Comparison of ENCODE assay signal across 1 cellular context in genomic region chr6:168035661-168036616, GRCh38.
TF ChIP-seq lines count a peak whose summit lies in the region.

No MANE protein-coding gene starts in this region.

TF ChIP-seq in K562, 482 proteins besides CTCF, POLR2A, EP300 and RAD21 (continued from another document and continues in another):
- TF ChIP-seq, protein P1, sequence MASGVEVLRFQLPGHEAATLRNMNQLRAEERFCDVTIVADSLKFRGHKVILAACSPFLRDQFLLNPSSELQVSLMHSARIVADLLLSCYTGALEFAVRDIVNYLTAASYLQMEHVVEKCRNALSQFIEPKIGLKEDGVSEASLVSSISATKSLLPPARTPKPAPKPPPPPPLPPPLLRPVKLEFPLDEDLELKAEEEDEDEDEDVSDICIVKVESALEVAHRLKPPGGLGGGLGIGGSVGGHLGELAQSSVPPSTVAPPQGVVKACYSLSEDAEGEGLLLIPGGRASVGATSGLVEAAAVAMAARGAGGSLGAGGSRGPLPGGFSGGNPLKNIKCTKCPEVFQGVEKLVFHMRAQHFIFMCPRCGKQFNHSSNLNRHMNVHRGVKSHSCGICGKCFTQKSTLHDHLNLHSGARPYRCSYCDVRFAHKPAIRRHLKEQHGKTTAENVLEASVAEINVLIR (CRISPR knock-in tag; IDR thresholded peaks at IDR 0.05) = peak; percentile 57; the same call in 1 of the 2 replicates
- TF ChIP-seq TAL1 (IDR thresholded peaks at IDR 0.05) = peak; percentile 81
- TF ChIP-seq ZEB2 (IDR thresholded peaks at IDR 0.05) = peak; percentile 82
- peak; percentile 87 for TF ChIP-seq TEAD4 (IDR thresholded peaks at IDR 0.05; ENCODE audit: low read length)
- no peak for TF ChIP-seq TEAD4 (CRISPR knock-in tag; IDR thresholded peaks at IDR 0.05; ENCODE audit: borderline replicate concordance)
- TF ChIP-seq MNT (conservative IDR thresholded peaks at IDR 0.05) = peak in 1 of 2 experiments; percentile 68; a peak in 3 of 4 replicates
- 0 out of 2 replicates have a peak, but pooled peaks have one; percentile 17 for TF ChIP-seq HDAC8 (tag; IDR thresholded peaks at IDR 0.05)
- peak; percentile 39; the same call in 1 of the 2 replicates for TF ChIP-seq BCOR (IDR thresholded peaks at IDR 0.05)
- TF ChIP-seq SOX6 (IDR thresholded peaks at IDR 0.05) = peak; percentile 74; the same call in 1 of the 2 replicates
- TF ChIP-seq HDAC2 (IDR thresholded peaks at IDR 0.05) = 0 out of 2 replicates have a peak, but pooled peaks have one; percentile 62
- TF ChIP-seq CREB1 (IDR thresholded peaks at IDR 0.05) = peak; percentile 70; the same call in 1 of the 2 replicates
- TF ChIP-seq CREB1 (CRISPR knock-in tag; IDR thresholded peaks at IDR 0.05) = peak; percentile 60
- TF ChIP-seq RB1 (IDR thresholded peaks at IDR 0.05; ENCODE audit: low read depth) = no peak
- peak; percentile 92 for TF ChIP-seq ARID1B (IDR thresholded peaks at IDR 0.05)
- peak; percentile 76 to 80 for TF ChIP-seq KDM1A (IDR thresholded peaks at IDR 0.05)
- TF ChIP-seq ZBTB7A (IDR thresholded peaks at IDR 0.05; ENCODE audit: borderline replicate concordance, control insufficient read depth, low read depth, low read length) = peak; percentile 32; the same call in 1 of the 2 replicates
- TF ChIP-seq ZNF3 (CRISPR knock-in tag; IDR thresholded peaks at IDR 0.05) = no peak
- TF ChIP-seq SP1 (CRISPR knock-in tag; IDR thresholded peaks at IDR 0.05) = 0 out of 2 replicates have a peak, but pooled peaks have one; percentile 21
- TF ChIP-seq FOS (IDR thresholded peaks at IDR 0.05; ENCODE audit: extremely low read depth, insufficient read length) = peak; percentile 2
- TF ChIP-seq HMBOX1 (IDR thresholded peaks at IDR 0.05) = peak; percentile 28; the same call in 1 of the 2 replicates
- peak; percentile 47; the same call in 1 of the 2 replicates for TF ChIP-seq FOXM1 (IDR thresholded peaks at IDR 0.05; ENCODE audit: low read depth)
- no peak for TF ChIP-seq FOXM1 (CRISPR knock-in tag; IDR thresholded peaks at IDR 0.05; ENCODE audit: low read depth)
- no peak for TF ChIP-seq ATF4 (CRISPR knock-in tag; IDR thresholded peaks at IDR 0.05)
- TF ChIP-seq PYGO2 (tag; IDR thresholded peaks at IDR 0.05) = no peak
- no peak; the same call in 1 of the 2 replicates for TF ChIP-seq KHSRP (IDR thresholded peaks at IDR 0.05)
- TF ChIP-seq ZNF24 (IDR thresholded peaks at IDR 0.05) = no peak
- peak; percentile 71 to 72; a peak in 3 of 4 replicates for TF ChIP-seq FOXK2 (conservative IDR thresholded peaks at IDR 0.05 in 1 of 2, IDR thresholded peaks at IDR 0.05 in 1 of 2; ENCODE audit: low read depth in 2 of 2)
- peak; percentile 89 for TF ChIP-seq SMARCE1 (IDR thresholded peaks at IDR 0.05)
- TF ChIP-seq ZNF239 (CRISPR knock-in tag; IDR thresholded peaks at IDR 0.05) = no peak
- TF ChIP-seq MBD2 (IDR thresholded peaks at IDR 0.05; ENCODE audit: borderline replicate concordance, low read depth) = peak; percentile 42; the same call in 1 of the 2 replicates
- TF ChIP-seq GTF2E2 (tag; IDR thresholded peaks at IDR 0.05) = no peak
- TF ChIP-seq CBFA2T3 (IDR thresholded peaks at IDR 0.05) = peak; percentile 90
- TF ChIP-seq ZNF124 (CRISPR knock-in tag; IDR thresholded peaks at IDR 0.05) = no peak
- TF ChIP-seq JUND (IDR thresholded peaks at IDR 0.05; ENCODE audit: borderline replicate concordance, low read depth, low read length) = peak; percentile 87
- TF ChIP-seq JUND (tag; IDR thresholded peaks at IDR 0.05; ENCODE audit: borderline replicate concordance, low read depth, low read length) = peak; percentile 77; the same call in 1 of the 3 replicates
- no peak for TF ChIP-seq PHTF2 (CRISPR knock-in tag; IDR thresholded peaks at IDR 0.05)
- 0 out of 4 replicates have a peak, but pooled peaks have one; percentile 17 to 26 for TF ChIP-seq MAZ (CRISPR knock-in tag; conservative IDR thresholded peaks at IDR 0.05 in 1 of 2, IDR thresholded peaks at IDR 0.05 in 1 of 2)
- peak; percentile 89 for TF ChIP-seq SMARCA4 (IDR thresholded peaks at IDR 0.05)
- TF ChIP-seq CBFA2T2 (conservative IDR thresholded peaks at IDR 0.05) = peak; percentile 82
- TF ChIP-seq USF2 (CRISPR knock-in tag; IDR thresholded peaks at IDR 0.05) = no peak
- no peak for TF ChIP-seq MECOM (CRISPR knock-in tag; IDR thresholded peaks at IDR 0.05)
- TF ChIP-seq KLF13 (tag; IDR thresholded peaks at IDR 0.05; ENCODE audit: borderline replicate concordance, low read depth) = no peak
- no peak for TF ChIP-seq HNRNPH1 (optimal IDR thresholded peaks at IDR 0.05; ENCODE audit: low read depth, low read length)
- 0 out of 2 replicates have a peak, but pooled peaks have one; percentile 73 for TF ChIP-seq EZH2 (IDR thresholded peaks at IDR 0.05; ENCODE audit: borderline replicate concordance, low read depth, low read length)
- TF ChIP-seq, protein P2, sequence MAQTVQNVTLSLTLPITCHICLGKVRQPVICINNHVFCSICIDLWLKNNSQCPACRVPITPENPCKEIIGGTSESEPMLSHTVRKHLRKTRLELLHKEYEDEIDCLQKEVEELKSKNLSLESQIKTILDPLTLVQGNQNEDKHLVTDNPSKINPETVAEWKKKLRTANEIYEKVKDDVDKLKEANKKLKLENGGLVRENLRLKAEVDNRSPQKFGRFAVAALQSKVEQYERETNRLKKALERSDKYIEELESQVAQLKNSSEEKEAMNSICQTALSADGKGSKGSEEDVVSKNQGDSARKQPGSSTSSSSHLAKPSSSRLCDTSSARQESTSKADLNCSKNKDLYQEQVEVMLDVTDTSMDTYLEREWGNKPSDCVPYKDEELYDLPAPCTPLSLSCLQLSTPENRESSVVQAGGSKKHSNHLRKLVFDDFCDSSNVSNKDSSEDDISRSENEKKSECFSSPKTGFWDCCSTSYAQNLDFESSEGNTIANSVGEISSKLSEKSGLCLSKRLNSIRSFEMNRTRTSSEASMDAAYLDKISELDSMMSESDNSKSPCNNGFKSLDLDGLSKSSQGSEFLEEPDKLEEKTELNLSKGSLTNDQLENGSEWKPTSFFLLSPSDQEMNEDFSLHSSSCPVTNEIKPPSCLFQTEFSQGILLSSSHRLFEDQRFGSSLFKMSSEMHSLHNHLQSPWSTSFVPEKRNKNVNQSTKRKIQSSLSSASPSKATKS (CRISPR knock-in tag; IDR thresholded peaks at IDR 0.05) = no peak
- TF ChIP-seq, protein P3, sequence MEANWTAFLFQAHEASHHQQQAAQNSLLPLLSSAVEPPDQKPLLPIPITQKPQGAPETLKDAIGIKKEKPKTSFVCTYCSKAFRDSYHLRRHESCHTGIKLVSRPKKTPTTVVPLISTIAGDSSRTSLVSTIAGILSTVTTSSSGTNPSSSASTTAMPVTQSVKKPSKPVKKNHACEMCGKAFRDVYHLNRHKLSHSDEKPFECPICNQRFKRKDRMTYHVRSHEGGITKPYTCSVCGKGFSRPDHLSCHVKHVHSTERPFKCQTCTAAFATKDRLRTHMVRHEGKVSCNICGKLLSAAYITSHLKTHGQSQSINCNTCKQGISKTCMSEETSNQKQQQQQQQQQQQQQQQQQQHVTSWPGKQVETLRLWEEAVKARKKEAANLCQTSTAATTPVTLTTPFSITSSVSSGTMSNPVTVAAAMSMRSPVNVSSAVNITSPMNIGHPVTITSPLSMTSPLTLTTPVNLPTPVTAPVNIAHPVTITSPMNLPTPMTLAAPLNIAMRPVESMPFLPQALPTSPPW (CRISPR knock-in tag; IDR thresholded peaks at IDR 0.05) = peak; percentile 23; the same call in 1 of the 2 replicates
- no peak for TF ChIP-seq ELK3 (CRISPR knock-in tag; IDR thresholded peaks at IDR 0.05)
- peak; percentile 63 for TF ChIP-seq GABPA (tag; conservative IDR thresholded peaks at IDR 0.05; ENCODE audit: low read depth)
- TF ChIP-seq JUNB (CRISPR knock-in tag; conservative IDR thresholded peaks at IDR 0.05) = no peak
- peak; percentile 61; the same call in 1 of the 2 replicates for TF ChIP-seq PKNOX1 (IDR thresholded peaks at IDR 0.05)
- TF ChIP-seq KDM5B (IDR thresholded peaks at IDR 0.05; ENCODE audit: insufficient replicate concordance, low read depth, low read length) = peak; percentile 31
- peak; percentile 2; the same call in 1 of the 2 replicates for TF ChIP-seq MAFK (IDR thresholded peaks at IDR 0.05; ENCODE audit: low read length)
- TF ChIP-seq YY1 (IDR thresholded peaks at IDR 0.05; ENCODE audit: borderline replicate concordance in 1 of 3, control insufficient read depth in 1 of 3, extremely low read depth in 1 of 3, insufficient read depth in 3 of 3, insufficient read length in 1 of 3, insufficient replicate concordance in 2 of 3, low read depth in 1 of 3, low read length in 2 of 3) = no peak
- peak; percentile 13 to 43; a peak in 2 of 4 replicates for TF ChIP-seq RCOR1 (IDR thresholded peaks at IDR 0.05; ENCODE audit: borderline replicate concordance in 1 of 2, low read depth in 2 of 2, low read length in 2 of 2)
- TF ChIP-seq ZNF354B (CRISPR knock-in tag; IDR thresholded peaks at IDR 0.05) = no peak
- no peak for TF ChIP-seq NCOA4 (IDR thresholded peaks at IDR 0.05; ENCODE audit: partially characterized antibody)
- peak; percentile 93 for TF ChIP-seq CREM (IDR thresholded peaks at IDR 0.05; ENCODE audit: low read depth)
- 0 out of 4 replicates have a peak, but pooled peaks of 1 of the 2 experiments have one; percentile 5 for TF ChIP-seq UBTF (IDR thresholded peaks at IDR 0.05; ENCODE audit: borderline replicate concordance in 1 of 2, low read depth in 2 of 2, low read length in 2 of 2)
- no peak for TF ChIP-seq U2AF2 (optimal IDR thresholded peaks at IDR 0.05; ENCODE audit: low read depth, low read length)
- peak; percentile 92 for TF ChIP-seq DPF2 (IDR thresholded peaks at IDR 0.05)
- TF ChIP-seq THRAP3 (IDR thresholded peaks at IDR 0.05; ENCODE audit: borderline replicate concordance) = no peak
- TF ChIP-seq KLF10 (CRISPR knock-in tag; IDR thresholded peaks at IDR 0.05) = no peak
